In the genomic region with DNA sequence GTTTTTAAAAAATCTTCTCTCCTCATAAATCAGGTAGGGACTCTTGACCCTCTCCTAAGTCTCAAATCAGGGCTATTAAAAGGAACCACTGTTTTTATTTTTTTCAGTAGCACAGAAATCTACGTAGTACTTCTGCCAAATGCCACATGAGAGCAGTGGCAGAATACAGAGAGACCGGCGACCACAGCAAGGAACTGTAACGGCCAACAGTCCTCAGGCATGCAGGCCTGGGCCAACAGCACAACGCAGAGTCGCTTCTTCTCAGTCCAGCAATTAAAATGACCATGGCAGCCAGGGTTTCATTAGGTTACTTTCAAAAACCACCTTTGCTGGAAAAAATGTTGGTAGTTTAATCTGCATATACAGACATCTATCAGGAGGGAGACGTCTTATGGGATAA, we compare ENCODE assay signal across 23 cellular contexts.
"Had no signal": no experiment of that assay in that cellular context is flagged by ENCODE, and none has a peak within 500 bp of the region (broad histone marks: within the 10 kb centered on the region; RNA-seq: fewer than 3 reads in every experiment).

No MANE protein-coding gene starts in this region.

- H3K27ac Mint-ChIP-seq: mesothelial cell of epicardium; naive thymus-derived CD4-positive, alpha-beta T cell; natural killer cell treated with Interleukin-12 subunit alpha and Interleukin-12 subunit beta and Interleukin-15 and Interleukin-18, amount 100 ng/mL, for 72 hours; stimulated activated memory B cell treated with anti-CD40 and anti-IgM and Interleukin-4, amounts not matched to agents 10 μg/mL and 1 μg/mL and 100 μg/mL, for 72 hours had no signal

- H3K36me3 ChIP-seq: ovary, prostate gland, thyroid gland, transverse colon had no signal

- H3K36me3 Mint-ChIP-seq: mesothelial cell of epicardium; natural killer cell treated with Interleukin-12 subunit alpha and Interleukin-12 subunit beta and Interleukin-15 and Interleukin-18, amount 100 ng/mL, for 72 hours had no signal

- H3K4me3 Mint-ChIP-seq: mesothelial cell of epicardium; naive thymus-derived CD4-positive, alpha-beta T cell; natural killer cell treated with Interleukin-12 subunit alpha and Interleukin-12 subunit beta and Interleukin-15 and Interleukin-18, amount 100 ng/mL, for 72 hours; stimulated activated memory B cell treated with anti-CD40 and anti-IgM and Interleukin-4, amounts not matched to agents 10 μg/mL and 1 μg/mL and 100 μg/mL, for 72 hours had no signal

- ATAC-seq: left lobe of liver; naive thymus-derived CD4-positive, alpha-beta T cell; natural killer cell treated with Interleukin-12 subunit alpha and Interleukin-12 subunit beta and Interleukin-15 and Interleukin-18, amount 100 ng/mL, for 72 hours; sciatic nerve; stimulated activated memory B cell treated with anti-CD40 and anti-IgM and Interleukin-4, amounts not matched to agents 10 μg/mL and 1 μg/mL and 100 μg/mL, for 72 hours had no signal

- H3K27me3 Mint-ChIP-seq: naive thymus-derived CD4-positive, alpha-beta T cell; natural killer cell treated with Interleukin-12 subunit alpha and Interleukin-12 subunit beta and Interleukin-15 and Interleukin-18, amount 100 ng/mL, for 72 hours; stimulated activated memory B cell treated with anti-CD40 and anti-IgM and Interleukin-4, amounts not matched to agents 10 μg/mL and 1 μg/mL and 100 μg/mL, for 72 hours had no signal

- H3K27ac ChIP-seq: hepatocyte, ovary, prostate gland, spleen, stomach, testis, thyroid gland, transverse colon, upper lobe of left lung, vagina had no signal

- DNase-seq: islet precursor cell; mesendoderm; naive thymus-derived CD4-positive, alpha-beta T cell; ovary; small intestine; spleen; stimulated activated CD4-positive, alpha-beta T cell treated with anti-CD3 and anti-CD28 coated beads, Interleukin-4, amount 100 ng/mL, for 4 hours; stimulated activated CD8-positive, alpha-beta memory T cell treated with anti-CD3 and anti-CD28 coated beads, Interleukin-4, amount 100 ng/mL, for 48 hours; stimulated activated naive CD4-positive, alpha-beta T cell treated with Interleukin-2 at 50 U/mL for 16 hours; stomach; testis; thyroid gland; transverse colon; upper lobe of left lung had no signal

- H3K4me1 ChIP-seq: prostate gland, spleen, stomach, testis, thyroid gland, transverse colon, upper lobe of left lung, vagina had no signal

- H3K4me3 ChIP-seq: hepatocyte, lung, ovary, prostate gland, spleen, stomach, testis, thyroid gland, transverse colon, upper lobe of left lung, vagina had no signal

- H3K9me3 ChIP-seq: ovary, prostate gland, spleen, stomach, testis, thyroid gland, transverse colon, upper lobe of left lung, vagina had no signal

- H3K27me3 ChIP-seq: hepatocyte, ovary, spleen, stomach, testis, thyroid gland, transverse colon, upper lobe of left lung, vagina had no signal
